1 cellular context compared by ENCODE assay signal in genomic region chr10:74314166-74314565, GRCh38.
TF ChIP-seq lines count a peak whose summit lies in the region.

No MANE protein-coding gene starts in this region.

TF ChIP-seq in IMR-90, 13 proteins besides CTCF, POLR2A, EP300 and RAD21 (continued from another document):
- peak; percentile 54; the same call in 1 of the 2 replicates for TF ChIP-seq USF2 (IDR thresholded peaks at IDR 0.05; ENCODE audit: low read depth, low read length)
- no peak for TF ChIP-seq ELK1 (IDR thresholded peaks at IDR 0.05; ENCODE audit: borderline replicate concordance, low read depth, low read length)
- no peak for TF ChIP-seq SMC3 (IDR thresholded peaks at IDR 0.05; ENCODE audit: low read depth, low read length)
- TF ChIP-seq BHLHE40 (IDR thresholded peaks at IDR 0.05; ENCODE audit: low read depth, low read length) = no peak
- no peak for TF ChIP-seq RFX5 (IDR thresholded peaks at IDR 0.05; ENCODE audit: low read depth, low read length)
- no peak for TF ChIP-seq FOS (IDR thresholded peaks at IDR 0.05; ENCODE audit: low read depth, low read length)
- no peak for TF ChIP-seq MAFK (IDR thresholded peaks at IDR 0.05; ENCODE audit: low read depth, low read length)
TF ChIP-seq in IMR-90: peak in this region for 1.
